8 cellular contexts compared by ENCODE assay signal in genomic region chr2:118881490-118882129, GRCh38. TPM values are rescaled to one million over a fixed set of nuclear protein-coding genes. Genes with fewer than 3 reads are reported as not detected.
DNase-seq lines count a peak whose midpoint lies in the region; ATAC-seq and TF ChIP-seq lines count a peak whose summit lies in the region.

No MANE protein-coding gene starts in this region.

- peaks cover 5% of the 10 kb centered on the region for H4K20me1 ChIP-seq in neural progenitor cell (ENCODE audit: low read depth)

- H3K9me3 Mint-ChIP-seq in neural progenitor cell = no peaks in the 10 kb centered on the region

- DNase-seq in D341Med (ENCODE audit: low spot score) (peak; percentile 77), HK-2 (ENCODE audit: unreplicated experiment) (peak; percentile 62), NT2/D1 (ENCODE audit: low read depth, low spot score) (peak; percentile 66), esophagus muscularis mucosa (ENCODE audit: extremely low spot score) (peak; percentile 60), neural progenitor cell (ENCODE audit: low spot score) (peak; percentile 77), tibial nerve (ENCODE audit: low spot score in 2 of 2) (peak in 1 of 2 donors; percentile 16)
- DNase-seq in activated CD8-positive, alpha-beta memory T cell treated with anti-CD3 and anti-CD28 coated beads, Interleukin-2, amount 50 U/mL, for 4 hours = peak; percentile 62

- H3K9me3 ChIP-seq in NT2/D1 (ENCODE audit: insufficient read depth, low read length) = no peaks in the 10 kb centered on the region
- H3K9me3 ChIP-seq in esophagus muscularis mucosa = no peaks in the 10 kb centered on the region
- H3K9me3 ChIP-seq in neural progenitor cell (ENCODE audit: low read depth) = no peaks in the 10 kb centered on the region
- no peaks in the 10 kb centered on the region for H3K9me3 ChIP-seq in tibial nerve

- no peak overlapping the region for H3K27ac Mint-ChIP-seq in neural progenitor cell

- H3K36me3 ChIP-seq in NT2/D1 (ENCODE audit: insufficient read depth, insufficient read length, low read length) (no peaks in the 10 kb centered on the region), esophagus muscularis mucosa (no peaks in the 10 kb centered on the region), neural progenitor cell (no peaks in the 10 kb centered on the region), tibial nerve (no peaks in the 10 kb centered on the region)

- H3K27me3 ChIP-seq in NT2/D1 (ENCODE audit: insufficient read depth, insufficient read length) (peaks cover 10% of the 10 kb centered on the region), esophagus muscularis mucosa (peaks cover 0 to 61% (median 2%) of the 10 kb centered on the region in 4 donors), neural progenitor cell (peaks cover 28% of the 10 kb centered on the region), tibial nerve (peaks cover 0 to 30% of the 10 kb centered on the region in 2 donors)

- no peak for TF ChIP-seq EP300 in esophagus muscularis mucosa (IDR thresholded peaks at IDR 0.05)
- TF ChIP-seq EP300 in tibial nerve (IDR thresholded peaks at IDR 0.05) = no peak

- H3K79me2 ChIP-seq in neural progenitor cell (ENCODE audit: low read depth) = no peaks in the 10 kb centered on the region

- H3K4me3 ChIP-seq in NT2/D1 (ENCODE audit: insufficient read length, low read depth) = no peak overlapping the region
- no peak overlapping the region for H3K4me3 ChIP-seq in esophagus muscularis mucosa
- no peak overlapping the region for H3K4me3 ChIP-seq in neural progenitor cell
- no peak overlapping the region for H3K4me3 ChIP-seq in tibial nerve

- H3K27ac ChIP-seq in esophagus muscularis mucosa (replicated peaks in 1 of 4) (no peak overlapping the region), neural progenitor cell (no peak overlapping the region), tibial nerve (no peak overlapping the region)

- no peak overlapping the region for H3K4me2 ChIP-seq in neural progenitor cell

- H3K4me1 ChIP-seq in NT2/D1 (ENCODE audit: insufficient read depth, insufficient read length) (no peaks in the 10 kb centered on the region), esophagus muscularis mucosa (peaks cover 0 to 7% (median 3%) of the 10 kb centered on the region in 4 donors), neural progenitor cell (no peaks in the 10 kb centered on the region), tibial nerve (peaks cover 0 to 9% (median 0%) of the 10 kb centered on the region in 4 donors)

- H2AFZ ChIP-seq in neural progenitor cell (replicated peaks) = no peak overlapping the region

- TF ChIP-seq CTCF in esophagus muscularis mucosa (IDR thresholded peaks at IDR 0.05) (peak; percentile 61 to 75 (median 68)), neural progenitor cell (IDR thresholded peaks at IDR 0.05) (peak; percentile 82), tibial nerve (IDR thresholded peaks at IDR 0.05) (peak; percentile 56 to 80 (median 67))

- peak; percentile 90 for ATAC-seq in GM21367 (IDR thresholded peaks at IDR 0.05; ENCODE audit: unreplicated experiment)

- no peak overlapping the region for H3K4me3 Mint-ChIP-seq in neural progenitor cell

- WGBS in esophagus muscularis mucosa = 17% methylated on average over 9 of the region's 10 CpGs
- 16 to 18% methylated on average over 9 of the region's 10 CpGs for WGBS in tibial nerve, 2 donors

- H3K36me3 Mint-ChIP-seq in neural progenitor cell = no peaks in the 10 kb centered on the region

- TF ChIP-seq POLR2A in esophagus muscularis mucosa (IDR thresholded peaks at IDR 0.05; ENCODE audit: low read depth) (no peak), tibial nerve (IDR thresholded peaks at IDR 0.05) (no peak)

- no peaks in the 10 kb centered on the region for H3F3A ChIP-seq in neural progenitor cell (ENCODE audit: low read depth)

- intact Hi-C loops in esophagus muscularis mucosa (cut with DNase I) = no loop called here

- no peaks in the 10 kb centered on the region for H3K4me1 Mint-ChIP-seq in neural progenitor cell

- no peak overlapping the region for H3K9ac ChIP-seq in NT2/D1 (ENCODE audit: insufficient read length, low read depth)
- no peak overlapping the region for H3K9ac ChIP-seq in neural progenitor cell

- H3K27me3 Mint-ChIP-seq in neural progenitor cell (ENCODE audit: insufficient read depth, low read depth) = peaks cover 28% of the 10 kb centered on the region

RNA-seq across cellular contexts. Expression of gene EN1, which starts 34.2 kb away (rescaled TPM):
- total RNA-seq in esophagus muscularis mucosa = under 1 TPM in 3 of 4 donors, not detected in 1; 0.11 to 0.17 (median 0.13) TPM
- total RNA-seq in neural progenitor cell (ENCODE audit: low replicate concordance) = not detected in 2 replicates
- total RNA-seq in tibial nerve = under 1 TPM in 3 of 4 donors, not detected in 1; 0.63 to 0.90 (median 0.78) TPM
